13 cellular contexts compared by ENCODE assay signal in the genomic region with DNA sequence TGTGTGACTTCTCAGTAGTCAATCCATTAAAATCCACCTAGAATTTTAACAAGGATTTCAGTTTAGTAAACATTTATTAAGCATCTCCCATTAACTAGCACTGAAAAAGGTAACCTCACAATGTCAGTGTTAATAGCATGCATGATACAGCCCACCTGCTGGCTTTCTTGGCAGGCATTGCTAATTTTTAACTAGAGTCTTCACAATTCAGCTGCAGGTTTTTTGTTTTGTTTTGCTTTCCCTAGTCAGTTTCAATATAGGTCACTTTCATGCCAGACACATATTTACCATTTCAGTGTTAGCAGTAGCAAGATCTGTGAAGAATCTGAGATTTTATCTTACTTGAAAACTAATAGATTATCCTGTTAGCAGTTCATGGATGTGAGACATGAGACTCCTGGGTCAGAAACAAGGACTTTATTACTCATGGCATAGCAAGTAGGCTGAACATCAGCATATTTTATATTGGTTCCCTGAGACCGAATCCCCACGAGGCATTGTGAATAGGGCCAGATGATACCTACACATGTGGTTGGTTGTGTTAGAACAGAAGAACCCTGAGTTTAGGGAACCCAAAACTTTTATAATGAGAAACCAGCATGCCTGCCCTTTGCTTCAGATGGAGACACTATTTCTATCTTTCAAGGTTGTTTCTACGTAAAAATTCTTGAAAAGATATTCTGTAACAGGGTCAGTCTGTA.
DNase-seq lines count a peak whose midpoint lies in the region; ATAC-seq, FAIRE-seq and TF ChIP-seq lines count a peak whose summit lies in the region.
"Had no signal": no experiment of that assay in that cellular context is flagged by ENCODE, and none has a peak within 500 bp of the region (broad histone marks: within the 10 kb centered on the region; RNA-seq: fewer than 3 reads in every experiment).

No MANE protein-coding gene starts in this region.

- ATAC-seq in GM19397 (IDR thresholded peaks at IDR 0.05; ENCODE audit: unreplicated experiment), result peak; percentile 96
- ATAC-seq in HG02678 (IDR thresholded peaks at IDR 0.05; ENCODE audit: unreplicated experiment), result peak; percentile 97
- peak; percentile 98 for ATAC-seq in HG03432 (IDR thresholded peaks at IDR 0.05; ENCODE audit: unreplicated experiment)
- ATAC-seq in SK-N-SH treated with all-trans-retinoic acid at 6 μM for 48 hours, result no peak
- ATAC-seq: heart left ventricle had no signal

- DNase-seq in GM12892 (ENCODE audit: insufficient read length) (no peak), HuH-7.5 (ENCODE audit: low spot score) (no peak), NCI-H187 (lab: John Stamatoyannopoulos, UW) (no peak), NCI-H2029 (lab: John Stamatoyannopoulos, UW) (no peak)
- DNase-seq: GF-D8, heart left ventricle, midbrain, NCI-H1436 treated with DMSO at 0.1 percent for 48 hours, upper lobe of left lung had no signal

- FAIRE-seq in GM12892 (lab: Jason Lieb, UNC), result peak; percentile 51

- no peak for TF ChIP-seq POLR2A in GM12892 (IDR thresholded peaks at IDR 0.05; ENCODE audit: low read depth, low read length)

TF ChIP-seq in SK-N-SH treated with all-trans-retinoic acid at 6 μM for 48 hours, 23 proteins besides CTCF, POLR2A, EP300 and RAD21:
- TF ChIP-seq CSDC2 (CRISPR knock-in tag; IDR thresholded peaks at IDR 0.05), result no peak
- no peak for TF ChIP-seq TCF4 (CRISPR knock-in tag; IDR thresholded peaks at IDR 0.05; ENCODE audit: borderline replicate concordance)
- no peak for TF ChIP-seq ZNF8 (CRISPR knock-in tag; IDR thresholded peaks at IDR 0.05)
- TF ChIP-seq BACH2 (CRISPR knock-in tag; IDR thresholded peaks at IDR 0.05; ENCODE audit: borderline replicate concordance), result no peak
- no peak for TF ChIP-seq PATZ1 (CRISPR knock-in tag; IDR thresholded peaks at IDR 0.05; ENCODE audit: borderline replicate concordance)
- no peak for TF ChIP-seq PPARA (CRISPR knock-in tag; IDR thresholded peaks at IDR 0.05; ENCODE audit: borderline replicate concordance)
- no peak for TF ChIP-seq TSHZ2 (CRISPR knock-in tag; IDR thresholded peaks at IDR 0.05)
- no peak for TF ChIP-seq RARB (CRISPR knock-in tag; IDR thresholded peaks at IDR 0.05)
- TF ChIP-seq, protein P1, sequence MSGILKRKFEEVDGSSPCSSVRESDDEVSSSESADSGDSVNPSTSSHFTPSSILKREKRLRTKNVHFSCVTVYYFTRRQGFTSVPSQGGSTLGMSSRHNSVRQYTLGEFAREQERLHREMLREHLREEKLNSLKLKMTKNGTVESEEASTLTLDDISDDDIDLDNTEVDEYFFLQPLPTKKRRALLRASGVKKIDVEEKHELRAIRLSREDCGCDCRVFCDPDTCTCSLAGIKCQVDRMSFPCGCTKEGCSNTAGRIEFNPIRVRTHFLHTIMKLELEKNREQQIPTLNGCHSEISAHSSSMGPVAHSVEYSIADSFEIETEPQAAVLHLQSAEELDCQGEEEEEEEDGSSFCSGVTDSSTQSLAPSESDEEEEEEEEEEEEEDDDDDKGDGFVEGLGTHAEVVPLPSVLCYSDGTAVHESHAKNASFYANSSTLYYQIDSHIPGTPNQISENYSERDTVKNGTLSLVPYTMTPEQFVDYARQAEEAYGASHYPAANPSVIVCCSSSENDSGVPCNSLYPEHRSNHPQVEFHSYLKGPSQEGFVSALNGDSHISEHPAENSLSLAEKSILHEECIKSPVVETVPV (CRISPR knock-in tag; IDR thresholded peaks at IDR 0.05), result no peak
- no peak for TF ChIP-seq ISL1 (CRISPR knock-in tag; IDR thresholded peaks at IDR 0.05)
- TF ChIP-seq ZNF565 (CRISPR knock-in tag; conservative IDR thresholded peaks at IDR 0.05; ENCODE audit: low read depth), result no peak
- TF ChIP-seq SNAI2 (CRISPR knock-in tag; IDR thresholded peaks at IDR 0.05), result no peak
TF ChIP-seq in SK-N-SH treated with all-trans-retinoic acid at 6 μM for 48 hours: peak in this region for 0.
